In genomic region chr7:44240983-44241510, GRCh38 we compare ENCODE assay signal across 8 cellular contexts. TPM values are rescaled to one million over a fixed set of nuclear protein-coding genes. Genes with fewer than 3 reads are reported as not detected.
DNase-seq lines count a peak whose midpoint lies in the region; ATAC-seq lines count a peak whose summit lies in the region.

No MANE protein-coding gene starts in this region.

- no peaks in the 10 kb centered on the region for H3K9me2 ChIP-seq in GM23248 (ENCODE audit: insufficient read depth)

- no peaks in the 10 kb centered on the region for H3K36me3 Mint-ChIP-seq in activated naive CD8-positive, alpha-beta T cell treated with anti-CD3 and anti-CD28 coated beads, Interleukin-2, amount 50 U/mL, for 24 hours (ENCODE audit: low read depth)

- H3K36me3 ChIP-seq in GM23248 (ENCODE audit: low read depth), result no peaks in the 10 kb centered on the region

- H3K27ac Mint-ChIP-seq in activated naive CD8-positive, alpha-beta T cell treated with anti-CD3 and anti-CD28 coated beads, Interleukin-2, amount 50 U/mL, for 24 hours, result no peak overlapping the region

- H3K4me2 ChIP-seq in GM23248 (ENCODE audit: unreplicated experiment), result peak overlapping the region; percentile 78

- H3K27ac ChIP-seq in GM23248, result no peak overlapping the region

- H3K9me3 ChIP-seq in GM23248 (ENCODE audit: low read depth), result no peaks in the 10 kb centered on the region

- H3K4me3 ChIP-seq in GM23248, result peak overlapping the region; percentile 52

- H3K27me3 Mint-ChIP-seq in activated naive CD8-positive, alpha-beta T cell treated with anti-CD3 and anti-CD28 coated beads, Interleukin-2, amount 50 U/mL, for 24 hours, result no peaks in the 10 kb centered on the region

- in situ Hi-C loops in GM23248 (cut with MboI), result no loop called here

- WGBS in GM23248 (ENCODE audit: low coverage in 1 of 2, low lambda C conversion rate in 2 of 2, missing lambda C conversion rate in 2 of 2), 2 experiments, result 10 to 15% methylated on average over 10 of the region's 10 CpGs

- H3K4me3 Mint-ChIP-seq in activated naive CD8-positive, alpha-beta T cell treated with anti-CD3 and anti-CD28 coated beads, Interleukin-2, amount 50 U/mL, for 24 hours, result no peak overlapping the region

- intact Hi-C loops in cardiac septum (cut with DNase I), result loop anchor here (2.0 to 5.0 kb wide), 3 partner anchors 66 to 326 kb away; no protein-coding TSS in a partner anchor

- DNase-seq in DMS153 treated with DMSO at 0.1 percent for 48 hours (lab: John Stamatoyannopoulos, UW; ENCODE audit: unreplicated experiment) (peak; percentile 81), GM23248 (peak; percentile 94), NCI-H1105 treated with DMSO at 0.1 percent for 48 hours (lab: John Stamatoyannopoulos, UW) (peak; percentile 53), SW480 (ENCODE audit: low spot score) (peak; percentile 87), cardiac septum (ENCODE audit: low spot score) (peak; percentile 87), pulmonary artery endothelial cell (ENCODE audit: low read depth, low spot score) (peak; percentile 37)
- DNase-seq in activated naive CD8-positive, alpha-beta T cell treated with anti-CD3 and anti-CD28 coated beads, Interleukin-2, amount 50 U/mL, for 24 hours, result peak; percentile 64

- no peaks in the 10 kb centered on the region for H3K4me1 ChIP-seq in GM23248 (ENCODE audit: insufficient read depth)

- no peaks in the 10 kb centered on the region for H3K4me1 Mint-ChIP-seq in activated naive CD8-positive, alpha-beta T cell treated with anti-CD3 and anti-CD28 coated beads, Interleukin-2, amount 50 U/mL, for 24 hours

- no peaks in the 10 kb centered on the region for H3K9me3 Mint-ChIP-seq in activated naive CD8-positive, alpha-beta T cell treated with anti-CD3 and anti-CD28 coated beads, Interleukin-2, amount 50 U/mL, for 24 hours

- H3F3A ChIP-seq in GM23248 (ENCODE audit: insufficient read depth), result no peaks in the 10 kb centered on the region

- peak overlapping the region; percentile 77 for H2AFZ ChIP-seq in GM23248

- no peak overlapping the region for H3K9ac ChIP-seq in GM23248

- H4K20me1 ChIP-seq in GM23248 (ENCODE audit: insufficient read depth), result no peaks in the 10 kb centered on the region

- H3K27me3 ChIP-seq in GM23248 (replicated peaks; ENCODE audit: insufficient read depth), result no peaks in the 10 kb centered on the region

- ATAC-seq in activated naive CD8-positive, alpha-beta T cell treated with anti-CD3 and anti-CD28 coated beads, Interleukin-2, amount 50 U/mL, for 24 hours, result peak; percentile 69
- ATAC-seq in HG02885 (IDR thresholded peaks at IDR 0.05; ENCODE audit: poor library complexity, unreplicated experiment), result no peak

- H3K79me2 ChIP-seq in GM23248 (ENCODE audit: insufficient read depth), result no peaks in the 10 kb centered on the region

RNA-seq across cellular contexts. Expression of gene YKT6, which starts 40.3 kb away (rescaled TPM):
- 148 and 149 TPM in 2 replicates for total RNA-seq in GM23248 (2014; rRNA removed; shearing (Covaris generic))
- polyA plus RNA-seq in GM23248 (2016; fragmentation: Nextera tagmentation; extraction: Ambion mirVana), result 108 and 113 TPM in 2 replicates
- total RNA-seq in cardiac septum (56.1 TPM), pulmonary artery endothelial cell (126 and 145 TPM in 2 replicates)

RNA-seq across cellular contexts. Expression of gene GCK, which starts 51.8 kb away (rescaled TPM):
- total RNA-seq in GM23248 (2014; rRNA removed; shearing (Covaris generic)), result 0.11 TPM in 1 of 2 replicates, not detected in the other
- 0.23 and 0.43 TPM in 2 replicates for polyA plus RNA-seq in GM23248 (2016; fragmentation: Nextera tagmentation; extraction: Ambion mirVana)
- total RNA-seq in cardiac septum (3.7 TPM), pulmonary artery endothelial cell (0.26 and 0.39 TPM in 2 replicates)

Comparison
In these comparisons a context has a peak if more than half of its experiments do, and no peak if none do; other contexts are left out.
1. DNase-seq: peak in every context shown above with its lines; median percentile 94 in GM23248; 87 in SW480; 87 in cardiac septum; 81 in DMS153 treated with DMSO at 0.1 percent for 48 hours; 64 in activated naive CD8-positive, alpha-beta T cell treated with anti-CD3 and anti-CD28 coated beads, Interleukin-2, amount 50 U/mL, for 24 hours; 53 in NCI-H1105 treated with DMSO at 0.1 percent for 48 hours; 37 in pulmonary artery endothelial cell.